In the genomic region with DNA sequence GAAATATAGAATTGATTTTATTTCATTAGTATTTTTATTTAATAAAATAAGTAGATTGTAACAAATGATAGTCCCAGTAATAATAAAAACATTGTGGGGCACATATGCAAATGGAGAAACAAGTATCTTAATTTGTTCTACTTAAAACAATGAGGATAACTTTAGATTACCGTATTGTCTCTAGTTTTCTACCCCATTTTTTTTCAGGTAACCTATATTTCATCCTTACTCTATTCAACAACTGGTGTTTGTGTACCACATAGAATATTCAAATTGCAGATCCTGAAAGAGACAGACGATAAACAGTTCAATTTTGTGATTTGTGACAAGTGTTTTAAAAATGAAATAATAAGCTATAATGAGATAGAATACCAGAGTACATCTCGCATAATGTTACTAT, we compare ENCODE assay signal across 7 cellular contexts.
"Had no signal": no experiment of that assay in that cellular context is flagged by ENCODE, and none has a peak within 500 bp of the region (broad histone marks: within the 10 kb centered on the region; RNA-seq: fewer than 3 reads in every experiment).

No MANE protein-coding gene starts in this region.

- DNase-seq: GDM1, GF-D8 had no signal

- H3K4me3 ChIP-seq: GM12878 had no signal

- FAIRE-seq: GM12878, GM12891, GM12892, GM18507, GM19239 had no signal

- ATAC-seq: GM12878 had no signal
